Comparison of ENCODE assay signal across 2 cellular contexts in genomic region chr7:103626776-103627175, GRCh38.
A peak's percentile ranks its signal among the peaks of the same experiment; 100 is the strongest.
TF ChIP-seq lines count a peak whose summit lies in the region.

No MANE protein-coding gene starts in this region.

TF ChIP-seq in SK-N-SH treated with all-trans-retinoic acid at 6 μM for 48 hours, 23 proteins besides CTCF, POLR2A, EP300 and RAD21 (continued from another document):
- TF ChIP-seq POU6F1 (CRISPR knock-in tag; IDR thresholded peaks at IDR 0.05; ENCODE audit: borderline replicate concordance, low read depth) = peak; percentile 54; the same call in 1 of the 2 replicates
- no peak for TF ChIP-seq PPARA (CRISPR knock-in tag; IDR thresholded peaks at IDR 0.05; ENCODE audit: borderline replicate concordance)
- 0 out of 2 replicates have a peak, but pooled peaks have one; percentile 8 for TF ChIP-seq ESRRG (CRISPR knock-in tag; IDR thresholded peaks at IDR 0.05)
- TF ChIP-seq, protein P1, sequence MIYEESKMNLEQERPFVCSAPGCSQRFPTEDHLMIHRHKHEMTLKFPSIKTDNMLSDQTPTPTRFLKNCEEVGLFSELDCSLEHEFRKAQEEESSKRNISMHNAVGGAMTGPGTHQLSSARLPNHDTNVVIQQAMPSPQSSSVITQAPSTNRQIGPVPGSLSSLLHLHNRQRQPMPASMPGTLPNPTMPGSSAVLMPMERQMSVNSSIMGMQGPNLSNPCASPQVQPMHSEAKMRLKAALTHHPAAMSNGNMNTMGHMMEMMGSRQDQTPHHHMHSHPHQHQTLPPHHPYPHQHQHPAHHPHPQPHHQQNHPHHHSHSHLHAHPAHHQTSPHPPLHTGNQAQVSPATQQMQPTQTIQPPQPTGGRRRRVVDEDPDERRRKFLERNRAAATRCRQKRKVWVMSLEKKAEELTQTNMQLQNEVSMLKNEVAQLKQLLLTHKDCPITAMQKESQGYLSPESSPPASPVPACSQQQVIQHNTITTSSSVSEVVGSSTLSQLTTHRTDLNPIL (CRISPR knock-in tag; IDR thresholded peaks at IDR 0.05; ENCODE audit: low read depth) = 0 out of 2 replicates have a peak, but pooled peaks have one; percentile 11
- 0 out of 2 replicates have a peak, but pooled peaks have one; percentile 32 for TF ChIP-seq SNAI2 (CRISPR knock-in tag; IDR thresholded peaks at IDR 0.05)
- TF ChIP-seq GLIS3 (CRISPR knock-in tag; IDR thresholded peaks at IDR 0.05) = 0 out of 2 replicates have a peak, but pooled peaks have one; percentile 65
- peak; percentile 93 for TF ChIP-seq ISL1 (CRISPR knock-in tag; IDR thresholded peaks at IDR 0.05)

TF ChIP-seq in SK-N-SH, 30 proteins besides CTCF, POLR2A, EP300 and RAD21 (continued from another document):
- TF ChIP-seq MAX (IDR thresholded peaks at IDR 0.05; ENCODE audit: low read depth) = no peak
- no peak for TF ChIP-seq NFIC (IDR thresholded peaks at IDR 0.05; ENCODE audit: borderline replicate concordance)
- TF ChIP-seq, protein P2, sequence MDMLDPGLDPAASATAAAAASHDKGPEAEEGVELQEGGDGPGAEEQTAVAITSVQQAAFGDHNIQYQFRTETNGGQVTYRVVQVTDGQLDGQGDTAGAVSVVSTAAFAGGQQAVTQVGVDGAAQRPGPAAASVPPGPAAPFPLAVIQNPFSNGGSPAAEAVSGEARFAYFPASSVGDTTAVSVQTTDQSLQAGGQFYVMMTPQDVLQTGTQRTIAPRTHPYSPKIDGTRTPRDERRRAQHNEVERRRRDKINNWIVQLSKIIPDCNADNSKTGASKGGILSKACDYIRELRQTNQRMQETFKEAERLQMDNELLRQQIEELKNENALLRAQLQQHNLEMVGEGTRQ (IDR thresholded peaks at IDR 0.05; ENCODE audit: borderline replicate concordance, low read depth, low read length) = no peak
- TF ChIP-seq GABPA (IDR thresholded peaks at IDR 0.05; ENCODE audit: low read depth) = no peak
- TF ChIP-seq MXI1 (IDR thresholded peaks at IDR 0.05; ENCODE audit: low read depth, low read length) = no peak
- TF ChIP-seq, protein P3, sequence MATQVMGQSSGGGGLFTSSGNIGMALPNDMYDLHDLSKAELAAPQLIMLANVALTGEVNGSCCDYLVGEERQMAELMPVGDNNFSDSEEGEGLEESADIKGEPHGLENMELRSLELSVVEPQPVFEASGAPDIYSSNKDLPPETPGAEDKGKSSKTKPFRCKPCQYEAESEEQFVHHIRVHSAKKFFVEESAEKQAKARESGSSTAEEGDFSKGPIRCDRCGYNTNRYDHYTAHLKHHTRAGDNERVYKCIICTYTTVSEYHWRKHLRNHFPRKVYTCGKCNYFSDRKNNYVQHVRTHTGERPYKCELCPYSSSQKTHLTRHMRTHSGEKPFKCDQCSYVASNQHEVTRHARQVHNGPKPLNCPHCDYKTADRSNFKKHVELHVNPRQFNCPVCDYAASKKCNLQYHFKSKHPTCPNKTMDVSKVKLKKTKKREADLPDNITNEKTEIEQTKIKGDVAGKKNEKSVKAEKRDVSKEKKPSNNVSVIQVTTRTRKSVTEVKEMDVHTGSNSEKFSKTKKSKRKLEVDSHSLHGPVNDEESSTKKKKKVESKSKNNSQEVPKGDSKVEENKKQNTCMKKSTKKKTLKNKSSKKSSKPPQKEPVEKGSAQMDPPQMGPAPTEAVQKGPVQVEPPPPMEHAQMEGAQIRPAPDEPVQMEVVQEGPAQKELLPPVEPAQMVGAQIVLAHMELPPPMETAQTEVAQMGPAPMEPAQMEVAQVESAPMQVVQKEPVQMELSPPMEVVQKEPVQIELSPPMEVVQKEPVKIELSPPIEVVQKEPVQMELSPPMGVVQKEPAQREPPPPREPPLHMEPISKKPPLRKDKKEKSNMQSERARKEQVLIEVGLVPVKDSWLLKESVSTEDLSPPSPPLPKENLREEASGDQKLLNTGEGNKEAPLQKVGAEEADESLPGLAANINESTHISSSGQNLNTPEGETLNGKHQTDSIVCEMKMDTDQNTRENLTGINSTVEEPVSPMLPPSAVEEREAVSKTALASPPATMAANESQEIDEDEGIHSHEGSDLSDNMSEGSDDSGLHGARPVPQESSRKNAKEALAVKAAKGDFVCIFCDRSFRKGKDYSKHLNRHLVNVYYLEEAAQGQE (IDR thresholded peaks at IDR 0.05; ENCODE audit: low read depth, low read length) = no peak
